8 cellular contexts compared by ENCODE assay signal in genomic region chr12:110281549-110282342, GRCh38. TPM values are rescaled to one million over a fixed set of nuclear protein-coding genes. Genes with fewer than 3 reads are reported as not detected.
DNase-seq lines count a peak whose midpoint lies in the region; ATAC-seq, FAIRE-seq and TF ChIP-seq lines count a peak whose summit lies in the region.

No MANE protein-coding gene starts in this region.

- ATAC-seq in HG03280 (IDR thresholded peaks at IDR 0.05; ENCODE audit: unreplicated experiment) (peak; percentile 34), gastroesophageal sphincter (peak; percentile 67)

- H4K20me1 ChIP-seq in osteoblast (ENCODE audit: insufficient read depth, low read length) = peaks cover 49% of the 10 kb centered on the region

- 0% methylated on average over 1 of the region's 83 CpGs for WGBS in gastroesophageal sphincter (ENCODE audit: low coverage in 1 of 2), 2 donors
- 0% methylated on average over 4 to 21 of the region's 83 CpGs for WGBS in tibial nerve, 2 donors

- H3K4me1 ChIP-seq in gastroesophageal sphincter (peaks cover 0 to 80% (median 7%) of the 10 kb centered on the region in 3 donors), osteoblast (ENCODE audit: insufficient read depth, low read length) (peaks cover 40% of the 10 kb centered on the region), tibial nerve (peaks cover 0 to 57% (median 30%) of the 10 kb centered on the region in 4 donors)

- no peak for FAIRE-seq in RCC 7860 (lab: Jason Lieb, UNC)

- H3K79me2 ChIP-seq in osteoblast (ENCODE audit: insufficient read depth, low read length) = peaks cover 54% of the 10 kb centered on the region

- peak; percentile 32 for DNase-seq in RCC 7860 (ENCODE audit: low spot score)
- peak; percentile 26 for DNase-seq in activated gamma-delta T cell treated with anti-CD3 and anti-CD28 coated beads, Interleukin-2, amount 50 U/mL, for 16 hours (ENCODE audit: low read depth)
- peak; percentile 95 for DNase-seq in osteoblast (ENCODE audit: insufficient read length, low spot score, missing footprints)
- DNase-seq in tibial nerve (ENCODE audit: low spot score in 2 of 2) = peak; percentile 16 to 21

- no peaks in the 10 kb centered on the region for H3K27me3 ChIP-seq in gastroesophageal sphincter
- no peaks in the 10 kb centered on the region for H3K27me3 ChIP-seq in osteoblast (ENCODE audit: insufficient read depth, low read length)
- no peaks in the 10 kb centered on the region for H3K27me3 ChIP-seq in tibial nerve

- H3K9me3 ChIP-seq in gastroesophageal sphincter (no peaks in the 10 kb centered on the region), osteoblast (ENCODE audit: low read depth, low read length) (no peaks in the 10 kb centered on the region), tibial nerve (no peaks in the 10 kb centered on the region)

- TF ChIP-seq CTCF in C4-2B (conservative IDR thresholded peaks at IDR 0.05) = no peak
- no peak for TF ChIP-seq CTCF in gastroesophageal sphincter (IDR thresholded peaks at IDR 0.05)
- no peak for TF ChIP-seq CTCF in osteoblast (IDR thresholded peaks at IDR 0.05; ENCODE audit: extremely low read depth, low read depth, low read length)
- TF ChIP-seq CTCF in tibial nerve (IDR thresholded peaks at IDR 0.05) = no peak

- H3K36me3 ChIP-seq in gastroesophageal sphincter (no peaks in the 10 kb centered on the region), osteoblast (ENCODE audit: insufficient read depth, low read length) (peaks cover 27% of the 10 kb centered on the region), tibial nerve (no peaks in the 10 kb centered on the region)

- TF ChIP-seq EP300 in gastroesophageal sphincter (IDR thresholded peaks at IDR 0.05) (no peak), tibial nerve (IDR thresholded peaks at IDR 0.05) (peak in 1 of 2 donors; percentile 3)

- TF ChIP-seq POLR2A in GM19099 (IDR thresholded peaks at IDR 0.05; ENCODE audit: extremely low read depth, insufficient read length, low read depth) (peak; percentile 56), gastroesophageal sphincter (IDR thresholded peaks at IDR 0.05) (no peak), tibial nerve (IDR thresholded peaks at IDR 0.05) (no peak)

- peak overlapping the region; percentile 92 for H3K4me2 ChIP-seq in osteoblast (ENCODE audit: insufficient read depth, low read length)

- peak overlapping the region; percentile 97 for H3K27ac ChIP-seq in C4-2B
- peak overlapping the region; percentile 96 to 100 (median 99) for H3K27ac ChIP-seq in gastroesophageal sphincter
- H3K27ac ChIP-seq in osteoblast (ENCODE audit: low read depth, low read length) = peak overlapping the region; percentile 82
- H3K27ac ChIP-seq in tibial nerve = peak overlapping the region; percentile 96 to 99 (median 98)

- H2AFZ ChIP-seq in osteoblast (ENCODE audit: low read length) = no peak overlapping the region

- H3K4me3 ChIP-seq in gastroesophageal sphincter (peak overlapping the region; percentile 87 to 91), osteoblast (ENCODE audit: insufficient read depth, low read length) (peak overlapping the region; percentile 98), tibial nerve (peak overlapping the region; percentile 87 to 98 (median 92))

RNA-seq across cellular contexts. Expression of gene ATP2A2, which starts 0.7 kb away (rescaled TPM):
- total RNA-seq in gastroesophageal sphincter (100 to 1,000 TPM; 118 to 233 (median 163) TPM), osteoblast (105 and 107 TPM in 2 replicates), tibial nerve (100 to 1,000 TPM in 2 of 4 donors, 10 to 100 TPM in 2; 77.8 to 106 (median 90.1) TPM)

Comparison
In these comparisons a context has a peak if more than half of its experiments do, and no peak if none do; other contexts are left out.
1. Peak in every context shown above with its lines: DNase-seq, ATAC-seq, H3K4me3 ChIP-seq and H3K27ac ChIP-seq.
2. DNase-seq: peak in every context shown above with its lines; median percentile 95 in osteoblast; 32 in RCC 7860; 26 in activated gamma-delta T cell treated with anti-CD3 and anti-CD28 coated beads, Interleukin-2, amount 50 U/mL, for 16 hours; 18 in tibial nerve.